In the genomic region with DNA sequence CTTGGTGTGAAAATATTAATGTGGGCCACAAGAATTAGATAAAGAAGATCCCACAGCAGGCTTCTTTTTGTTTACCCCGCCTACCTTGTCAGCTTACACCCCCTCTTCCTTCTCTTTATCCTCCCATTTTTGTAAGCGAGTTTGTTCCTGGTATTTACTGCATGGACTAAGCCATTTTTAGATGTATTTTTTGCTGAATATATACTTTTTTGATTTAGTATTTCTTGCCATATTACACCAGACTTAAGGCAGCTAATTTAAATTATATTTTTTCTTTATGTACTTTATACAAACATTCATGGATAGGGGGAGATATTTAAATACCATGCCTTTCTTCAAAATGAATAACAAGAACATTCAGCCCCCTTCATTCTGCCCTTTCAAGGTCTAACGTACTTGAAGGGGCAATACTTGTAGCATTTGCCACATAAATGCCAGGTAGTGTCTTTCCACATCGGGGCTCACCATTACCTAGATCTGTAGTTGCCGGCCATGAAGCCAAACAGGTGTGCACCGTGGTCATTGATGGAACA, we compare ENCODE assay signal across 8 cellular contexts.
A peak's percentile ranks its signal among the peaks of the same experiment; 100 is the strongest.
DNase-seq lines count a peak whose midpoint lies in the region; ATAC-seq and TF ChIP-seq lines count a peak whose summit lies in the region.

No MANE protein-coding gene starts in this region.

- no peak for DNase-seq in SK-N-MC (ENCODE audit: low read depth, low spot score)
- no peak for DNase-seq in fibroblast of mammary gland (ENCODE audit: low read depth)
- no peak for DNase-seq in sigmoid colon
- no peak for DNase-seq in D341Med (ENCODE audit: low spot score)
- DNase-seq in left colon, result no peak
- DNase-seq in SKM-1 (lab: John Stamatoyannopoulos, UW; ENCODE audit: unreplicated experiment), result no peak
- DNase-seq in GM10266 (ENCODE audit: extremely low spot score), result no peak

- 6 to 20% methylated on average over 6 of the region's 6 CpGs for WGBS in sigmoid colon, 2 donors

- no peak overlapping the region for H3K27ac ChIP-seq in SK-N-MC
- peak overlapping the region; percentile 83 to 90 (median 88) for H3K27ac ChIP-seq in sigmoid colon

- H3K36me3 ChIP-seq in SK-N-MC (ENCODE audit: insufficient read depth, low read length) (no peaks in the 10 kb centered on the region), sigmoid colon (no peaks in the 10 kb centered on the region)

- H3K4me1 ChIP-seq in sigmoid colon, result peaks cover 0 to 34% (median 29%) of the 10 kb centered on the region in 4 donors

- ATAC-seq in GM19023 (IDR thresholded peaks at IDR 0.05; ENCODE audit: unreplicated experiment) (peak; percentile 18), left colon (no peak)

- H3K9me3 ChIP-seq in SK-N-MC (ENCODE audit: low read depth, low read length) (no peaks in the 10 kb centered on the region), sigmoid colon (no peaks in the 10 kb centered on the region)

- intact Hi-C loops in sigmoid colon (cut with DNase I) (loop anchor here (10.0 kb wide), 1 partner anchor 231 kb away; no protein-coding TSS in a partner anchor), left colon (cut with DNase I, micrococcal nuclease) (loop anchor here in 1 of 2 donors (10.0 kb wide), 1 partner anchor 91 kb away; no protein-coding TSS in a partner anchor)

- peak overlapping the region; percentile 94 for H3K4me3 ChIP-seq in SK-N-MC
- peak overlapping the region; percentile 74 for H3K4me3 ChIP-seq in fibroblast of mammary gland (ENCODE audit: control insufficient read depth, low read depth, low read length)
- peak overlapping the region; percentile 40 to 69 (median 62) for H3K4me3 ChIP-seq in sigmoid colon

- no peak for TF ChIP-seq EP300 in sigmoid colon (IDR thresholded peaks at IDR 0.05)

- H3K27me3 ChIP-seq in sigmoid colon, result no peaks in the 10 kb centered on the region

- TF ChIP-seq POLR2A in sigmoid colon (IDR thresholded peaks at IDR 0.05), result no peak

- no peak for TF ChIP-seq CTCF in fibroblast of mammary gland (conservative IDR thresholded peaks at IDR 0.05; ENCODE audit: control insufficient read depth, insufficient read depth, low read depth, low read length)
- no peak for TF ChIP-seq CTCF in sigmoid colon (IDR thresholded peaks at IDR 0.05)
- no peak for TF ChIP-seq CTCF in GM10266 (IDR thresholded peaks at IDR 0.05; ENCODE audit: control insufficient read depth, insufficient read depth, low read depth, missing control alignments)

- peak overlapping the region; percentile 84 for H3K9ac ChIP-seq in SK-N-MC (ENCODE audit: insufficient read length)
